ENCODE assay signal across 20 cellular contexts in the genomic region with DNA sequence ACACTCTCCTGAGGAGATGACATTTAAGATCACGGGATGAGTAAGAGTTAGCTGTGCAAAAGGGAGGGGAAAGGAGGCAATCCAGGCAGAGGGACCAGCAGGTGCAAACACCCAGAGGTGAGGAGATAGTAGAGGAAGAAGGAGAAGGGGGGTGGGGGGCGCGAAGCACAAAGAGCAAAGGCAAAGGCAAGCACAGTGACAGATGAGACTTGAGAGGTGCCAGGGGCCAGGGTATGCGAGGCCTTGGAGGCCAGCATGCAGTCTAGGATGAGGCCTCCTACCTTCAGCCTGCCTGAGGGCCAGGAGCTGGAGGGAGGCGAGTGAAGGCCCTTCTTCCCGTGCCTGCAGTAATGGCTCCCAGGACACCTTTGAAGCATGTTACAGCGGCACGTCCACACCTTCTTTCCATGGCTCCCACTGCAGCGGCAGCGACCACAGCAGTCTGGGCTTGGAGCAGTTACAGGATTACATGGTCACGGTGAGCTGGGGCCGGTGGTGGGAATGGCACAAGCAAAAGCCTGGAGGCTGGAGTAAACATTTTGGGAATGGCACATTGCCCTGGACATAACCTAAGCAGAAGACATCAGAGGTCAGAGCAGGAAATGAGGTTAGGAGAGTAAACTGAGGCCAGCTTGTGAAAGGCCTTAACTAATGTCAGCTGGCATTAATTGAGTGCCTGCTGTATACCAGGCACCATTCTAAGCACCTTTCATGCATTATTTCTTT. TPM values are rescaled to one million over a fixed set of nuclear protein-coding genes. Genes with fewer than 3 reads are reported as not detected.
DNase-seq lines count a peak whose midpoint lies in the region; TF ChIP-seq lines count a peak whose summit lies in the region.
"Had no signal": no experiment of that assay in that cellular context is flagged by ENCODE, and none has a peak within 500 bp of the region (broad histone marks: within the 10 kb centered on the region; RNA-seq: fewer than 3 reads in every experiment).

No MANE protein-coding gene starts in this region.

- H3K9me3 ChIP-seq in parathyroid adenoma (ENCODE audit: control insufficient read depth, low read length) = no peaks in the 10 kb centered on the region
- H3K9me3 ChIP-seq: heart right ventricle had no signal

- H3K27ac ChIP-seq in parathyroid adenoma = no peak overlapping the region
- H3K27ac ChIP-seq: coronary artery, heart right ventricle, HL-60 had no signal

- H3K36me3 Mint-ChIP-seq in brain (no peaks in the 10 kb centered on the region), chondrocyte (ENCODE audit: low read depth) (no peaks in the 10 kb centered on the region)
- H3K36me3 Mint-ChIP-seq: CD4-positive, CD25-positive, alpha-beta regulatory T cell had no signal

- H3K27me3 ChIP-seq in parathyroid adenoma (ENCODE audit: control insufficient read depth, insufficient read depth, low read length) = no peaks in the 10 kb centered on the region

- H3K79me2 ChIP-seq in parathyroid adenoma = no peaks in the 10 kb centered on the region

- peak overlapping the region; percentile 27 for H2AFZ ChIP-seq in parathyroid adenoma

- no peak overlapping the region for H3K9ac ChIP-seq in parathyroid adenoma

- intact Hi-C loops in posterior cingulate gyrus (cut with DNase I) = no loop called here

- H3K4me1 ChIP-seq in parathyroid adenoma = no peaks in the 10 kb centered on the region

- H3K27me3 Mint-ChIP-seq in brain (peaks cover 30% of the 10 kb centered on the region), chondrocyte (ENCODE audit: low read depth) (peaks cover 50% of the 10 kb centered on the region)

- peaks cover 0 to 7% (median 0%) of the 10 kb centered on the region in 5 experiments for H3K9me3 Mint-ChIP-seq in brain
- H3K9me3 Mint-ChIP-seq in chondrocyte (ENCODE audit: low read depth) = no peaks in the 10 kb centered on the region
- H3K9me3 Mint-ChIP-seq: stimulated activated naive CD8-positive, alpha-beta T cell treated with anti-CD3 and anti-CD28 coated beads, Interleukin-15, Interleukin-2, amounts not matched to agents 100 ng/mL and 50 ng/mL, for 24 hours; T-helper 1 cell treated with Interleukin-12 subunit alpha and Interleukin-12 subunit beta and Interleukin-4 antibody, amounts not matched to agents 30 μg/mL and 1 μg/mL, for 36 hours had no signal

- TF ChIP-seq CTCF in brain (conservative IDR thresholded peaks at IDR 0.05) (no peak), parathyroid adenoma (IDR thresholded peaks at IDR 0.05) (no peak), chondrocyte (IDR thresholded peaks at IDR 0.05) (no peak)

- H3K27ac Mint-ChIP-seq in brain (peak overlapping the region in 3 of 5 experiments; percentile 33 to 78 (median 63)), chondrocyte (ENCODE audit: unreplicated experiment) (no peak overlapping the region)
- H3K27ac Mint-ChIP-seq: stimulated activated naive CD8-positive, alpha-beta T cell treated with anti-CD3 and anti-CD28 coated beads, Interleukin-15, Interleukin-2, amounts not matched to agents 100 ng/mL and 50 ng/mL, for 24 hours; T-helper 1 cell treated with Interleukin-12 subunit alpha and Interleukin-12 subunit beta and Interleukin-4 antibody, amounts not matched to agents 30 μg/mL and 1 μg/mL, for 36 hours had no signal

- peak overlapping the region in 4 of 5 experiments; percentile 59 to 80 (median 72) for H3K4me3 Mint-ChIP-seq in brain
- no peak overlapping the region for H3K4me3 Mint-ChIP-seq in chondrocyte (ENCODE audit: unreplicated experiment)
- H3K4me3 Mint-ChIP-seq: CD4-positive, CD25-positive, alpha-beta regulatory T cell; stimulated activated naive CD8-positive, alpha-beta T cell treated with anti-CD3 and anti-CD28 coated beads, Interleukin-15, Interleukin-2, amounts not matched to agents 100 ng/mL and 50 ng/mL, for 24 hours; T-helper 1 cell treated with Interleukin-12 subunit alpha and Interleukin-12 subunit beta and Interleukin-4 antibody, amounts not matched to agents 30 μg/mL and 1 μg/mL, for 36 hours had no signal

- no peak overlapping the region for H3K4me2 ChIP-seq in parathyroid adenoma (ENCODE audit: low read length)

- peak; percentile 5 for DNase-seq in DMS153 (lab: John Stamatoyannopoulos, UW)
- no peak for DNase-seq in DMS153 treated with DMSO at 0.1 percent for 48 hours (lab: John Stamatoyannopoulos, UW; ENCODE audit: unreplicated experiment)
- peak; percentile 44 for DNase-seq in M059J (ENCODE audit: low read depth)
- DNase-seq in hepatic stellate cell (ENCODE audit: low spot score) = no peak
- DNase-seq in posterior cingulate gyrus = no peak
- DNase-seq in chondrocyte (ENCODE audit: low spot score) = no peak
- DNase-seq: 8988T; activated CD4-positive, alpha-beta T cell treated with anti-CD3 and anti-CD28 coated beads for 4 hours; activated T-cell treated with anti-CD3 and anti-CD28 coated beads for 4 hours; CD4-positive, CD25-positive, alpha-beta regulatory T cell; heart right ventricle; left cardiac atrium; NCI-H226 had no signal

- no peaks in the 10 kb centered on the region for H3K36me3 ChIP-seq in parathyroid adenoma (ENCODE audit: control insufficient read depth, insufficient read depth, low read length)

- no peak overlapping the region for H3K4me3 ChIP-seq in parathyroid adenoma (ENCODE audit: low read depth, low read length)
- H3K4me3 ChIP-seq: coronary artery, heart right ventricle had no signal

- H3K4me1 Mint-ChIP-seq in brain (peaks cover 26% of the 10 kb centered on the region), chondrocyte (ENCODE audit: low read depth) (peaks cover 3% of the 10 kb centered on the region)
- H3K4me1 Mint-ChIP-seq: CD4-positive, CD25-positive, alpha-beta regulatory T cell had no signal

RNA-seq across cellular contexts. Expression of a gene that starts 18.6 kb away (rescaled TPM):
- total RNA-seq in M059J (2014; rRNA removed; shearing (Covaris generic)) = not detected in 2 replicates
- 6.7 TPM for polyA plus RNA-seq in brain (ENCODE audit: insufficient read depth, low read depth, low replicate concordance)
- total RNA-seq in chondrocyte = not detected in 3 replicates
- total RNA-seq: CD4-positive, CD25-positive, alpha-beta regulatory T cell; MCF 10A had no signal
- polyA plus RNA-seq: CD4-positive, CD25-positive, alpha-beta regulatory T cell had no signal

RNA-seq across cellular contexts. Expression of a gene that starts 23.2 kb away (rescaled TPM):
- total RNA-seq in M059J (2014; rRNA removed; shearing (Covaris generic)) = 0.27 TPM in 1 of 2 replicates, not detected in the other
- 3.4 TPM for polyA plus RNA-seq in brain (ENCODE audit: insufficient read depth, low read depth, low replicate concordance)
- not detected in 3 replicates for total RNA-seq in chondrocyte
- total RNA-seq: CD4-positive, CD25-positive, alpha-beta regulatory T cell; MCF 10A had no signal

Comparison
In these comparisons a context has a peak if more than half of its experiments do, and no peak if none do; other contexts are left out.
1. DNase-seq: peak in DMS153 (single experiment) and M059J (single experiment); none in DMS153 treated with DMSO at 0.1 percent for 48 hours (single experiment), hepatic stellate cell (single experiment), posterior cingulate gyrus (0 of 10) and chondrocyte (single experiment).